8 cellular contexts compared by ENCODE assay signal in genomic region chr7:74083928-74084721, GRCh38. TPM values are rescaled to one million over a fixed set of nuclear protein-coding genes. Genes with fewer than 3 reads are reported as not detected.
DNase-seq lines count a peak whose midpoint lies in the region; ATAC-seq and TF ChIP-seq lines count a peak whose summit lies in the region.

No MANE protein-coding gene starts in this region.

- CTCF ChIA-PET in activated naive CD4-positive, alpha-beta T cell treated with anti-CD3 and anti-CD28 coated beads for 36 hours (lab: Charles Lee), result no interaction called here

- peaks cover 6 to 23% (median 19%) of the 10 kb centered on the region in 9 donors for H3K4me1 ChIP-seq in heart right ventricle
- H3K4me1 ChIP-seq in psoas muscle, result peaks cover 27% of the 10 kb centered on the region

- DNase-seq in NCI-H226 (peak; percentile 79), heart right ventricle (no peak), psoas muscle (peak; percentile 49 to 61)
- DNase-seq in activated naive CD4-positive, alpha-beta T cell treated with anti-CD3 and anti-CD28 coated beads for 36 hours, result peak; percentile 50

- peaks cover 5% of the 10 kb centered on the region for H3K36me3 Mint-ChIP-seq in activated naive CD4-positive, alpha-beta T cell treated with anti-CD3 and anti-CD28 coated beads for 36 hours (ENCODE audit: low read depth)

- WGBS in heart right ventricle, 2 donors, result 4 to 5% methylated on average over 48 to 61 of the region's 61 CpGs
- WGBS in psoas muscle, 3 donors, result 2 to 11% (median 4%) methylated on average over 32 to 61 of the region's 61 CpGs

- H3K9me3 Mint-ChIP-seq in activated naive CD4-positive, alpha-beta T cell treated with anti-CD3 and anti-CD28 coated beads for 36 hours, result no peaks in the 10 kb centered on the region

- intact Hi-C loops in activated naive CD4-positive, alpha-beta T cell treated with anti-CD3 and anti-CD28 coated beads for 36 hours (cut with micrococcal nuclease), result loop anchor here (1.0 to 5.0 kb wide), 7 partner anchors 10 to 505 kb away; partner anchors contain the start of genes ABHD11, EIF4H, METTL27 and RFC2
- intact Hi-C loops in heart right ventricle (cut with DNase I) (loop anchor here in 3 of 10 donors (5.0 kb wide), 3 partner anchors 52 to 103 kb away; no protein-coding TSS in a partner anchor), psoas muscle (cut with DNase I) (no loop called here)

- no peak overlapping the region for H3K27ac Mint-ChIP-seq in activated naive CD4-positive, alpha-beta T cell treated with anti-CD3 and anti-CD28 coated beads for 36 hours

- peaks cover 10% of the 10 kb centered on the region for H3K4me1 Mint-ChIP-seq in activated naive CD4-positive, alpha-beta T cell treated with anti-CD3 and anti-CD28 coated beads for 36 hours (ENCODE audit: low read depth)

- H3K4me3 ChIP-seq in heart right ventricle (peak overlapping the region; percentile 50 to 95 (median 76)), psoas muscle (peak overlapping the region; percentile 85)

- H3K27me3 Mint-ChIP-seq in activated naive CD4-positive, alpha-beta T cell treated with anti-CD3 and anti-CD28 coated beads for 36 hours (ENCODE audit: low read depth), result no peaks in the 10 kb centered on the region

- H3K36me3 ChIP-seq in heart right ventricle, result peaks cover 0 to 29% (median 0%) of the 10 kb centered on the region in 9 donors
- H3K36me3 ChIP-seq in psoas muscle (ENCODE audit: insufficient read depth in 1 of 2, low read depth in 1 of 2), result peaks cover 0 to 38% of the 10 kb centered on the region in 2 donors

- ATAC-seq in GM18498 (IDR thresholded peaks at IDR 0.05; ENCODE audit: unreplicated experiment) (peak; percentile 52), HG02970 (IDR thresholded peaks at IDR 0.05; ENCODE audit: low FRiP score, unreplicated experiment) (peak; percentile 21), heart right ventricle (peak; percentile 8 to 49 (median 32)), psoas muscle (peak; percentile 60 to 67 (median 64)), GM18873 (IDR thresholded peaks at IDR 0.05; ENCODE audit: low FRiP score, unreplicated experiment) (no peak)

- no peaks in the 10 kb centered on the region for H3K27me3 ChIP-seq in heart right ventricle
- H3K27me3 ChIP-seq in psoas muscle (ENCODE audit: insufficient read depth in 3 of 3, low read length in 2 of 3), result no peaks in the 10 kb centered on the region

- H3K9me3 ChIP-seq in heart right ventricle (no peaks in the 10 kb centered on the region), psoas muscle (no peaks in the 10 kb centered on the region)

- TF ChIP-seq CTCF in 22Rv1 (IDR thresholded peaks at IDR 0.05) (no peak), heart right ventricle (IDR thresholded peaks at IDR 0.05) (no peak), psoas muscle (IDR thresholded peaks at IDR 0.05) (no peak)

- H3K4me3 Mint-ChIP-seq in activated naive CD4-positive, alpha-beta T cell treated with anti-CD3 and anti-CD28 coated beads for 36 hours, result peak overlapping the region; percentile 78

- H3K27ac ChIP-seq in 22Rv1, result peak overlapping the region; percentile 71
- H3K27ac ChIP-seq in heart right ventricle, result peak overlapping the region in 7 of 10 donors; percentile 23 to 85 (median 56)
- H3K27ac ChIP-seq in psoas muscle, result peak overlapping the region; percentile 94

RNA-seq across cellular contexts. Expression of gene LIMK1, which starts 0.5 kb away (rescaled TPM):
- total RNA-seq in activated naive CD4-positive, alpha-beta T cell treated with anti-CD3 and anti-CD28 coated beads for 36 hours, result 1 to 10 TPM; 7.9 to 9.2 TPM
- total RNA-seq in heart right ventricle (10 to 100 TPM in 5 of 10 donors, 1 to 10 TPM in 5; 6.1 to 17.3 (median 9.9) TPM), psoas muscle (10 to 100 TPM; 12.0 to 95.8 (median 35.9) TPM)
- polyA plus RNA-seq in heart right ventricle (1 to 10 TPM; 5.0 to 6.6 TPM), psoas muscle (10 to 100 TPM; 12.0 to 30.2 (median 13.8) TPM)

RNA-seq across cellular contexts. Expression of gene ELN, which starts 56.2 kb away (rescaled TPM):
- under 1 TPM; 0.07 to 0.19 TPM for total RNA-seq in activated naive CD4-positive, alpha-beta T cell treated with anti-CD3 and anti-CD28 coated beads for 36 hours
- 10 to 100 TPM; 14.2 to 65.0 (median 22.0) TPM for total RNA-seq in heart right ventricle
- 10 to 100 TPM; 65.8 to 99.8 TPM for polyA plus RNA-seq in heart right ventricle
- total RNA-seq in psoas muscle, result 10 to 100 TPM; 15.4 to 41.1 (median 36.4) TPM
- 10 to 100 TPM; 10.6 to 16.3 (median 15.5) TPM for polyA plus RNA-seq in psoas muscle

Comparison
In these comparisons a context has a peak if more than half of its experiments do, and no peak if none do; other contexts are left out.
1. DNase-seq: peak in NCI-H226 (single experiment), activated naive CD4-positive, alpha-beta T cell treated with anti-CD3 and anti-CD28 coated beads for 36 hours (single experiment) and psoas muscle (2 of 2); none in heart right ventricle (0 of 2).
2. RNA of gene ELN, which starts 56.2 kb away (total RNA-seq): 15.4 to 41.1 TPM in psoas muscle and 14.2 to 65.0 TPM in heart right ventricle; 0.07 to 0.19 TPM in activated naive CD4-positive, alpha-beta T cell treated with anti-CD3 and anti-CD28 coated beads for 36 hours; every median in the first group is over 10 times any median in the second.
3. Peak in every context shown above with its lines, with median percentiles within 50 percentile points of each other: H3K27ac ChIP-seq.